21 cellular contexts compared by ENCODE assay signal in genomic region chr20:1305682-1306081, GRCh38. TPM values are rescaled to one million over a fixed set of nuclear protein-coding genes. Genes with fewer than 3 reads are reported as not detected.
DNase-seq lines count a peak whose midpoint lies in the region; ATAC-seq and TF ChIP-seq lines count a peak whose summit lies in the region.
"Had no signal": no experiment of that assay in that cellular context is flagged by ENCODE, and none has a peak within 500 bp of the region (broad histone marks: within the 10 kb centered on the region; RNA-seq: fewer than 3 reads in every experiment).

No MANE protein-coding gene starts in this region.

- H3K36me3 ChIP-seq in mucosa of descending colon (ENCODE audit: low read depth) (no peaks in the 10 kb centered on the region), stomach (peaks cover 0 to 80% (median 74%) of the 10 kb centered on the region in 4 donors)
- H3K36me3 ChIP-seq: MG63 had no signal

- peak; percentile 8 for ATAC-seq in mucosa of descending colon
- ATAC-seq in stimulated activated effector memory CD8-positive, alpha-beta T cell treated with anti-CD3 and anti-CD28 coated beads, Interleukin-12 subunit alpha, Interleukin-12 subunit beta, amount 100 ng/mL, for 72 hours = no peak
- ATAC-seq: Panc1 had no signal

- H3K9me3 Mint-ChIP-seq in chondrocyte (ENCODE audit: low read depth) = no peaks in the 10 kb centered on the region
- H3K9me3 Mint-ChIP-seq in stimulated activated effector memory CD8-positive, alpha-beta T cell treated with anti-CD3 and anti-CD28 coated beads, Interleukin-12 subunit alpha, Interleukin-12 subunit beta, amount 100 ng/mL, for 72 hours = no peaks in the 10 kb centered on the region
- H3K9me3 Mint-ChIP-seq: CD4-positive, alpha-beta memory T cell had no signal

- peaks cover 8% of the 10 kb centered on the region for H3K36me3 Mint-ChIP-seq in chondrocyte (ENCODE audit: low read depth)
- H3K36me3 Mint-ChIP-seq in stimulated activated effector memory CD8-positive, alpha-beta T cell treated with anti-CD3 and anti-CD28 coated beads, Interleukin-12 subunit alpha, Interleukin-12 subunit beta, amount 100 ng/mL, for 72 hours = peaks cover 14% of the 10 kb centered on the region

- 88 to 94% (median 92%) methylated on average over 9 to 23 of the region's 23 CpGs for WGBS in stomach, 5 donors

- H3K9me3 ChIP-seq in mucosa of descending colon (no peaks in the 10 kb centered on the region), stomach (no peaks in the 10 kb centered on the region)
- H3K9me3 ChIP-seq: MG63 had no signal

- H3K4me1 ChIP-seq in mucosa of descending colon (ENCODE audit: low read depth) (no peaks in the 10 kb centered on the region), stomach (peaks cover 0 to 6% (median 0%) of the 10 kb centered on the region in 4 donors)

- H3K4me3 Mint-ChIP-seq in chondrocyte (ENCODE audit: unreplicated experiment) = no peak overlapping the region
- no peak overlapping the region for H3K4me3 Mint-ChIP-seq in stimulated activated effector memory CD8-positive, alpha-beta T cell treated with anti-CD3 and anti-CD28 coated beads, Interleukin-12 subunit alpha, Interleukin-12 subunit beta, amount 100 ng/mL, for 72 hours

- no peaks in the 10 kb centered on the region for H3K4me1 Mint-ChIP-seq in chondrocyte (ENCODE audit: low read depth)
- peaks cover 9% of the 10 kb centered on the region for H3K4me1 Mint-ChIP-seq in stimulated activated effector memory CD8-positive, alpha-beta T cell treated with anti-CD3 and anti-CD28 coated beads, Interleukin-12 subunit alpha, Interleukin-12 subunit beta, amount 100 ng/mL, for 72 hours

- H3K27ac ChIP-seq in angular gyrus (ENCODE audit: low read depth, low read length) (peak overlapping the region; percentile 56), stomach (no peak overlapping the region)
- H3K27ac ChIP-seq: RWPE1 had no signal

- H3K27ac Mint-ChIP-seq in chondrocyte (ENCODE audit: unreplicated experiment) = no peak overlapping the region
- peak overlapping the region; percentile 79 for H3K27ac Mint-ChIP-seq in stimulated activated effector memory CD8-positive, alpha-beta T cell treated with anti-CD3 and anti-CD28 coated beads, Interleukin-12 subunit alpha, Interleukin-12 subunit beta, amount 100 ng/mL, for 72 hours

- no peaks in the 10 kb centered on the region for H3K27me3 ChIP-seq in stomach
- H3K27me3 ChIP-seq: MG63 had no signal

- H3K4me3 ChIP-seq in mucosa of descending colon (no peak overlapping the region), stomach (no peak overlapping the region)
- H3K4me3 ChIP-seq: MG63 had no signal

- TF ChIP-seq POLR2A in stomach (IDR thresholded peaks at IDR 0.05) = no peak

- H3K27me3 Mint-ChIP-seq in chondrocyte (ENCODE audit: low read depth) = no peaks in the 10 kb centered on the region
- H3K27me3 Mint-ChIP-seq: CD4-positive, alpha-beta memory T cell had no signal

- DNase-seq in chondrocyte (ENCODE audit: low spot score) (peak; percentile 77), mucosa of descending colon (peak in 1 of 3 donors; percentile 25), NCI-H446 treated with DMSO at 0.1 percent for 48 hours (lab: John Stamatoyannopoulos, UW) (no peak), stomach (no peak), HUDEP-2 (lab: John Stamatoyannopoulos, UW; ENCODE audit: unreplicated experiment in 76 of 76) (no peak)
- DNase-seq in stimulated activated effector memory CD8-positive, alpha-beta T cell treated with anti-CD3 and anti-CD28 coated beads, Interleukin-12 subunit alpha, Interleukin-12 subunit beta, amount 100 ng/mL, for 72 hours (ENCODE audit: low spot score in 2 of 2) = no peak
- DNase-seq: C1 segment of cervical spinal cord; CD4-positive, alpha-beta memory T cell; COR-L47; IMR-90; KG1; MG63; NCI-H1105 treated with DMSO at 0.1 percent for 48 hours; NCI-H146; NCI-H1930; NCI-H526 treated with DMSO at 0.1 percent for 48 hours; SHP77 had no signal

- TF ChIP-seq CTCF in chondrocyte (IDR thresholded peaks at IDR 0.05) (no peak), mucosa of descending colon (IDR thresholded peaks at IDR 0.05) (no peak), stomach (IDR thresholded peaks at IDR 0.05) (no peak)

- no peak for TF ChIP-seq EP300 in stomach (IDR thresholded peaks at IDR 0.05)

- intact Hi-C loops in mucosa of descending colon (cut with DNase I, micrococcal nuclease) = no loop called here
- intact Hi-C loops in stomach (cut with DNase I; ENCODE audit: low total_unique reads) = no loop called here

RNA-seq across cellular contexts. Expression of gene SDCBP2, which starts 23.3 kb away (rescaled TPM):
- total RNA-seq in chondrocyte (0.89 to 2.3 TPM (median 2.0 TPM) in 3 replicates), mucosa of descending colon (100 to 1,000 TPM; 165 to 447 (median 320) TPM), stomach (10 to 100 TPM; 33.3 to 90.9 (median 68.3) TPM)
- 100 to 1,000 TPM in 1 of 3 donors, 10 to 100 TPM in 2; 38.4 to 297 (median 52.8) TPM for polyA plus RNA-seq in stomach

RNA-seq across cellular contexts. Expression of gene SNPH, which starts 39.6 kb away (rescaled TPM):
- total RNA-seq in chondrocyte (10.8 to 12.8 TPM (median 12.0 TPM) in 3 replicates), mucosa of descending colon (10 to 100 TPM in 1 of 3 donors, 1 to 10 TPM in 2; 1.1 to 11.7 (median 2.2) TPM), stomach (10 to 100 TPM in 1 of 5 donors, 1 to 10 TPM in 4; 1.8 to 15.6 (median 8.0) TPM)
- 1 to 10 TPM; 1.8 to 4.2 (median 3.6) TPM for polyA plus RNA-seq in stomach
- total RNA-seq: OCI-LY7 had no signal

Comparison
In these comparisons a context has a peak if more than half of its experiments do, and no peak if none do; other contexts are left out.
1. RNA of gene SDCBP2, which starts 23.3 kb away (total RNA-seq): 165 to 447 TPM in mucosa of descending colon and 33.3 to 90.9 TPM in stomach; 0.89 to 2.3 TPM in chondrocyte; every median in the first group is over 10 times any median in the second.